ENCODE assay signal across 1 cellular context in genomic region chr5:172005708-172006377, GRCh38.
TF ChIP-seq lines count a peak whose summit lies in the region.

No MANE protein-coding gene starts in this region.

TF ChIP-seq in HEK293, 187 proteins besides CTCF, POLR2A, EP300 and RAD21 (continued from another document):
- TF ChIP-seq REST (tag by site-specific recombination; IDR thresholded peaks at IDR 0.05), result no peak
TF ChIP-seq in HEK293: peak in this region for 4.
